ENCODE assay signal across 21 cellular contexts in genomic region chr7:92436843-92437445, GRCh38. TPM values are rescaled to one million over a fixed set of nuclear protein-coding genes. Genes with fewer than 3 reads are reported as not detected.
DNase-seq lines count a peak whose midpoint lies in the region; TF ChIP-seq lines count a peak whose summit lies in the region.
"Had no signal": no experiment of that assay in that cellular context is flagged by ENCODE, and none has a peak within 500 bp of the region (broad histone marks: within the 10 kb centered on the region; RNA-seq: fewer than 3 reads in every experiment).

No MANE protein-coding gene starts in this region.

- H3K56ac ChIP-seq in H9 (ENCODE audit: insufficient read length, low read depth, low read length), result peak overlapping the region; percentile 79

- intact Hi-C loops in vagina (cut with DNase I), result no loop called here

- H3T11ph ChIP-seq in H9 (ENCODE audit: low read length), result no peak overlapping the region

- H3K36me3 ChIP-seq in HUES64 (ENCODE audit: insufficient read depth, low read length) (no peaks in the 10 kb centered on the region), endodermal cell (ENCODE audit: control insufficient read depth, insufficient read depth, low read length) (no peaks in the 10 kb centered on the region), trophoblast cell (ENCODE audit: control insufficient read depth in 1 of 2, insufficient read depth in 2 of 2, low read length in 2 of 2) (no peaks in the 10 kb centered on the region), vagina (no peaks in the 10 kb centered on the region)
- H3K36me3 ChIP-seq: BE2C had no signal

- H3K27ac ChIP-seq in H9 (ENCODE audit: insufficient read length, low read depth, low read length) (peak overlapping the region; percentile 76), HUES64 (ENCODE audit: low read depth, low read length) (peak overlapping the region; percentile 78), endodermal cell (ENCODE audit: low read depth, low read length) (no peak overlapping the region), trophoblast cell (ENCODE audit: low read depth, low read length) (no peak overlapping the region), vagina (no peak overlapping the region)
- H3K27ac ChIP-seq: A549, C4-2B, KMS-11 had no signal

- TF ChIP-seq CTCF in H9 (conservative IDR thresholded peaks at IDR 0.05) (no peak), endodermal cell (conservative IDR thresholded peaks at IDR 0.05) (no peak), vagina (IDR thresholded peaks at IDR 0.05) (no peak)

- H3K36me3 Mint-ChIP-seq in H9 (ENCODE audit: insufficient read depth in 1 of 3, low read depth in 3 of 3) (peaks cover 0 to 13% (median 2%) of the 10 kb centered on the region in 3 experiments; a peak in 4 of 7 replicates), endodermal cell (ENCODE audit: low read depth) (no peaks in the 10 kb centered on the region)
- H3K36me3 Mint-ChIP-seq: CD8-positive, alpha-beta T cell had no signal

- H3K18ac ChIP-seq in H9 (ENCODE audit: insufficient read length, low read depth, low read length) (no peak overlapping the region), trophoblast cell (ENCODE audit: low read length) (no peak overlapping the region)

- peak overlapping the region in 1 of 2 experiments; percentile 15; a peak in 1 of 5 replicates for H3K4me3 Mint-ChIP-seq in H9
- no peak overlapping the region for H3K4me3 Mint-ChIP-seq in endodermal cell
- H3K4me3 Mint-ChIP-seq: CD8-positive, alpha-beta T cell; HFFc6 had no signal

- peaks cover 6% of the 10 kb centered on the region; the same call in 1 of the 2 replicates for H3K4me1 ChIP-seq in H9 (ENCODE audit: insufficient read depth, low read length)
- peaks cover 22% of the 10 kb centered on the region for H3K4me1 ChIP-seq in HUES64 (ENCODE audit: insufficient read depth, low read length)
- H3K4me1 ChIP-seq in endodermal cell (ENCODE audit: control insufficient read depth, insufficient read depth, low read length), result no peaks in the 10 kb centered on the region
- no peaks in the 10 kb centered on the region for H3K4me1 ChIP-seq in trophoblast cell (ENCODE audit: control insufficient read depth in 1 of 2, insufficient read depth in 2 of 2, low read length in 2 of 2)
- no peaks in the 10 kb centered on the region for H3K4me1 ChIP-seq in vagina
- H3K4me1 ChIP-seq: A549, BE2C had no signal

- H3K9me3 Mint-ChIP-seq in H9 (peaks cover 0 to 5% of the 10 kb centered on the region in 2 experiments; a peak in 3 of 5 replicates), endodermal cell (no peaks in the 10 kb centered on the region)
- H3K9me3 Mint-ChIP-seq: CD8-positive, alpha-beta T cell; HFFc6 had no signal

- H2AK5ac ChIP-seq in H9 (ENCODE audit: insufficient read length, low read length), result no peak overlapping the region
- no peak overlapping the region for H2AK5ac ChIP-seq in trophoblast cell (ENCODE audit: low read length)

- H3K27me3 ChIP-seq in H9 (ENCODE audit: insufficient read depth, low read length) (no peaks in the 10 kb centered on the region), HUES64 (ENCODE audit: insufficient read depth, low read length) (no peaks in the 10 kb centered on the region), endodermal cell (ENCODE audit: control insufficient read depth, insufficient read depth, low read length, poor library complexity, severe bottlenecking) (no peaks in the 10 kb centered on the region), trophoblast cell (ENCODE audit: insufficient read depth, low read length) (no peaks in the 10 kb centered on the region), vagina (no peaks in the 10 kb centered on the region)
- H3K27me3 ChIP-seq: BE2C had no signal

- no peak overlapping the region for H2BK15ac ChIP-seq in H9 (ENCODE audit: low read depth, low read length)

- no peak overlapping the region for H2BK120ac ChIP-seq in H9 (ENCODE audit: low read depth, low read length, poor library complexity, severe bottlenecking)
- H2BK120ac ChIP-seq in trophoblast cell (ENCODE audit: insufficient read depth, low read length, poor library complexity), result no peak overlapping the region

- H3K4me3 ChIP-seq in HUES64 (ENCODE audit: low read length) (no peak overlapping the region), endodermal cell (ENCODE audit: low read length) (no peak overlapping the region), trophoblast cell (ENCODE audit: low read depth, low read length) (no peak overlapping the region), vagina (no peak overlapping the region)
- H3K4me3 ChIP-seq: A549, GM12878 had no signal

- H4K20me1 ChIP-seq in H9 (ENCODE audit: control insufficient read depth, insufficient read depth, insufficient read length), result no peaks in the 10 kb centered on the region

- no peak overlapping the region for H2BK20ac ChIP-seq in H9 (ENCODE audit: low read depth, low read length, poor library complexity, severe bottlenecking)

- no peaks in the 10 kb centered on the region for H3K23me2 ChIP-seq in H9 (ENCODE audit: insufficient read length, low read depth, low read length, poor library complexity, severe bottlenecking)

- no peak for TF ChIP-seq POLR2A in vagina (IDR thresholded peaks at IDR 0.05)

- H3K14ac ChIP-seq in H9 (ENCODE audit: insufficient read depth, low read length), result peak overlapping the region; percentile 41; the same call in 1 of the 2 replicates
- H3K14ac ChIP-seq in trophoblast cell (ENCODE audit: low read length), result no peak overlapping the region

- H3K9ac ChIP-seq in H9 (ENCODE audit: extremely low read depth, insufficient read length, low read length), result peak overlapping the region; percentile 15
- H3K9ac ChIP-seq in HUES64 (ENCODE audit: low read depth, low read length), result no peak overlapping the region
- no peak overlapping the region for H3K9ac ChIP-seq in endodermal cell (ENCODE audit: extremely low read depth, low read length, poor library complexity, severe bottlenecking)
- H3K9ac ChIP-seq in trophoblast cell (ENCODE audit: low read length), result no peak overlapping the region
- H3K9ac ChIP-seq: KMS-11 had no signal

- no peak overlapping the region for H4K91ac ChIP-seq in H9 (ENCODE audit: insufficient read length, low read depth, low read length)
- no peak overlapping the region for H4K91ac ChIP-seq in trophoblast cell (ENCODE audit: low read depth, low read length)

- DNase-seq in H9 (peak; percentile 58), endodermal cell (peak; percentile 60), trophoblast cell (no peak), vagina (ENCODE audit: extremely low spot score in 2 of 2) (no peak), CD1c-positive myeloid dendritic cell (ENCODE audit: extremely low spot score) (no peak), NCI-H128 (lab: John Stamatoyannopoulos, UW; ENCODE audit: unreplicated experiment) (no peak)
- DNase-seq: BE2C; CD8-positive, alpha-beta T cell; COR-L47; GOT3; HCEC 1CT; HFFc6 had no signal

- H3K4me1 Mint-ChIP-seq in H9 (peaks cover 34 to 37% of the 10 kb centered on the region in 2 experiments), endodermal cell (peaks cover 4% of the 10 kb centered on the region)

- H3K79me2 ChIP-seq in H9 (ENCODE audit: insufficient read depth, low read length), result no peaks in the 10 kb centered on the region
- H3K79me2 ChIP-seq in trophoblast cell (ENCODE audit: control insufficient read depth, insufficient read depth, low read length, poor library complexity), result no peaks in the 10 kb centered on the region

- no CpG with 5 or more reads among the region's 6 CpGs for WGBS in H9 (ENCODE audit: extremely low coverage, insufficient read length, low lambda C conversion rate)
- WGBS in HUES64, result 53% methylated on average over 5 of the region's 6 CpGs
- 73% methylated on average over 5 to 6 of the region's 6 CpGs for WGBS in endodermal cell (ENCODE audit: insufficient coverage in 1 of 2, insufficient read length in 1 of 2), 2 experiments
- no CpG with 5 or more reads among the region's 6 CpGs for WGBS in trophoblast cell (ENCODE audit: extremely low coverage, insufficient coverage, insufficient read length)

- H2BK5ac ChIP-seq in H9 (ENCODE audit: insufficient read length, low read length) (peak overlapping the region; percentile 88), trophoblast cell (ENCODE audit: low read depth, low read length, poor library complexity) (no peak overlapping the region)

- H2BK12ac ChIP-seq in H9 (ENCODE audit: insufficient read length, low read depth, low read length), result peak overlapping the region; percentile 50
- no peak overlapping the region for H2BK12ac ChIP-seq in trophoblast cell (ENCODE audit: low read length)

- H3K27me3 Mint-ChIP-seq in H9 (ENCODE audit: low read depth) (no peaks in the 10 kb centered on the region), endodermal cell (ENCODE audit: insufficient read depth) (no peaks in the 10 kb centered on the region)

- H3K27ac Mint-ChIP-seq in H9 (peak overlapping the region; percentile 45 to 83 (median 78); a peak in 4 of 7 replicates), endodermal cell (no peak overlapping the region)
- H3K27ac Mint-ChIP-seq: CD8-positive, alpha-beta T cell; HFFc6 had no signal

- no peak overlapping the region for H4K5ac ChIP-seq in H9 (ENCODE audit: insufficient read length, low read depth, low read length)

- H2AFZ ChIP-seq in H9 (ENCODE audit: low read length) (no peak overlapping the region), trophoblast cell (ENCODE audit: insufficient read depth, low read length, poor library complexity) (no peak overlapping the region)

- H4K12ac ChIP-seq in trophoblast cell (ENCODE audit: low read depth, low read length), result no peak overlapping the region

- H4K8ac ChIP-seq in H9 (replicated peaks; ENCODE audit: insufficient read length, low read depth, low read length) (peak overlapping the region; percentile 85), trophoblast cell (ENCODE audit: low read depth, low read length) (no peak overlapping the region)

- H3K4ac ChIP-seq in H9 (ENCODE audit: low read depth, low read length) (no peak overlapping the region), trophoblast cell (ENCODE audit: low read depth, low read length) (no peak overlapping the region)

- H3K23ac ChIP-seq in H9 (ENCODE audit: insufficient read length, low read depth, low read length) (no peak overlapping the region), trophoblast cell (ENCODE audit: low read length) (peak overlapping the region; percentile 83)

- no peaks in the 10 kb centered on the region for H3K9me3 ChIP-seq in H9 (ENCODE audit: control insufficient read depth, low read depth, low read length)
- no peaks in the 10 kb centered on the region for H3K9me3 ChIP-seq in HUES64 (ENCODE audit: insufficient read depth, low read depth, low read length)
- H3K9me3 ChIP-seq in endodermal cell (ENCODE audit: control insufficient read depth, low read length), result peaks cover 1% of the 10 kb centered on the region
- no peaks in the 10 kb centered on the region for H3K9me3 ChIP-seq in trophoblast cell (ENCODE audit: insufficient read depth, low read depth, low read length)
- no peaks in the 10 kb centered on the region for H3K9me3 ChIP-seq in vagina
- H3K9me3 ChIP-seq: A549, BE2C had no signal

- H3K79me1 ChIP-seq in H9 (ENCODE audit: insufficient read depth, low read depth, low read length, poor library complexity, severe bottlenecking), result no peaks in the 10 kb centered on the region
- no peaks in the 10 kb centered on the region for H3K79me1 ChIP-seq in trophoblast cell (ENCODE audit: low read length)

- H3K4me2 ChIP-seq in H9 (ENCODE audit: insufficient read depth, insufficient read length, low read length) (peak overlapping the region; percentile 46), trophoblast cell (ENCODE audit: low read length) (no peak overlapping the region)
- H3K4me2 ChIP-seq: A549, KMS-11 had no signal

RNA-seq across cellular contexts. Expression of gene GATAD1, which starts 10.3 kb away (rescaled TPM):
- total RNA-seq in H9 (2021) (33.2 and 36.5 TPM in 2 replicates), endodermal cell (10 to 100 TPM; 47.8 to 69.8 TPM), vagina (30.4 TPM)
- 25.0 TPM for polyA plus RNA-seq in HUES64 (2013, experiment 1 of 2)
- 24.6 TPM for polyA plus RNA-seq in HUES64 (2013, experiment 2 of 2)
- 48.9 TPM for polyA plus RNA-seq in endodermal cell (2013, experiment 1 of 2)
- polyA plus RNA-seq in endodermal cell (2013, experiment 2 of 2), result 43.8 TPM
- 18.8 and 19.3 TPM in 2 replicates for polyA plus RNA-seq in trophoblast cell (2013)

RNA-seq across cellular contexts. Expression of gene ERVW-1, which starts 40.8 kb away (rescaled TPM):
- total RNA-seq in H9 (2021) (0.09 TPM in 1 of 2 replicates, not detected in the other), endodermal cell (1 to 10 TPM; 1.6 to 2.2 TPM), vagina (not detected)
- 0.10 TPM for polyA plus RNA-seq in HUES64 (2013, experiment 1 of 2)
- polyA plus RNA-seq in HUES64 (2013, experiment 2 of 2), result 0.19 TPM
- 0.43 TPM for polyA plus RNA-seq in endodermal cell (2013, experiment 1 of 2)
- polyA plus RNA-seq in endodermal cell (2013, experiment 2 of 2), result not detected
- polyA plus RNA-seq in trophoblast cell (2013), result 461 and 519 TPM in 2 replicates
- total RNA-seq: CD8-positive, alpha-beta T cell; Daoy; G401; GM12878; HFFc6; IMR-90 had no signal
- polyA plus RNA-seq: A549, AG04450, IMR-90 had no signal

Comparison
In these comparisons a context has a peak if more than half of its experiments do, and no peak if none do; other contexts are left out.
1. DNase-seq: peak in H9 (single experiment) and endodermal cell (single experiment); none in trophoblast cell (0 of 2), vagina (0 of 2), CD1c-positive myeloid dendritic cell (single experiment) and NCI-H128 (single experiment).
2. H3K27ac ChIP-seq: peak in H9 (single experiment) and HUES64 (single experiment); none in endodermal cell (single experiment), trophoblast cell (single experiment) and vagina (single experiment).